Comparison of ENCODE assay signal across 28 cellular contexts in the genomic region with DNA sequence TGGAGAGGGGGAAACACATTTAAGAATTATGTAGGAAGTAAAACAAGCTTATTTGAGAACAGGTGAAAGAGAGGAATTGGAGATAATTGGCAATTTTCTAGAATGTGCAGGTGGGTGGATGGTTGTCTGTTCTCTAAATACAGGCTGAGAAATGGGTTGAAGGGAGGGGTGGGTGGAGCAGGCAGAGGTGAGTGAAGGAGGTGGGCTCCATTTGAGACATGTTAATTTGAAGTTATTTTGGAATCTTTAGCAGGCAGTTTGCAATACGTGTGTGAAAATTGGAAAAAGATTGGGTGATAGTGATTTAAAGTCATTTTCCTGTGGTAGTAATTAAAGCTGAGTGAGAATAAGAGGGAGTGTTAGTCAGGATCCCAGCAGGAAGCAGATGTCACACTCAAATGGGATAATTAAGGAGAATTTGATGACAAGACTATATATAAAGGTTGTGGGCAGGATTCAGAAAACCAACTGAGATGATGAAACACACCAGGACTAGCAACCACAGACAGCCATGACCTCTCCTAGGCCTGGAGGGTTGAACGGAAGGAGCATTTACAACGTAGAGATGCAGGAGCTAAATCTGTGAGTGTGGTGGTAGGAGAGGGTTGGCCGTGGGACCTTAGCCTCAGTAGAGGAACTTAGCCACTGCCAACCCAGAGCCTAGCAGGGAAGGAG. TPM values are rescaled to one million over a fixed set of nuclear protein-coding genes. Genes with fewer than 3 reads are reported as not detected.
"Had no signal": no experiment of that assay in that cellular context is flagged by ENCODE, and none has a peak within 500 bp of the region (broad histone marks: within the 10 kb centered on the region; RNA-seq: fewer than 3 reads in every experiment).

No MANE protein-coding gene starts in this region.

- H3K27me3 Mint-ChIP-seq: activated CD4-positive, alpha-beta T cell treated with anti-CD3 and anti-CD28 coated beads, Interleukin-2, amount 10 ng/mL, durations not matched to agents 7 days and 5 days; activated naive CD4-positive, alpha-beta T cell treated with anti-CD3 and anti-CD28 coated beads, Interleukin-2, amount 10 ng/mL, durations not matched to agents 7 days and 5 days; dendritic cell treated with granulocyte-macrophage colony-stimulating factor and Interleukin-4, amounts not matched to agents 40 ng/mL and 50 ng/mL, for 4 days; naive B cell had no signal

- DNase-seq: activated CD4-positive, alpha-beta T cell treated with anti-CD3 and anti-CD28 coated beads, Interleukin-2, amount 10 ng/mL, durations not matched to agents 7 days and 5 days; activated CD4-positive, CD25-positive, alpha-beta regulatory T cell treated with anti-CD3 and anti-CD28 coated beads, Interleukin-2, amount 50 U/mL, for 72 hours; activated CD8-positive, alpha-beta memory T cell treated with anti-CD3 and anti-CD28 coated beads, Interleukin-2, amount 10 ng/mL, durations not matched to agents 7 days and 5 days; activated CD8-positive, alpha-beta T cell treated with anti-CD3 and anti-CD28 coated beads for 36 hours; activated effector memory CD4-positive, alpha-beta T cell treated with anti-CD3 and anti-CD28 coated beads, Interleukin-2, amount 50 U/mL, for 16 hours; activated naive CD4-positive, alpha-beta T cell treated with anti-CD3 and anti-CD28 coated beads, Interleukin-2, amount 10 ng/mL, durations not matched to agents 7 days and 5 days; activated naive CD8-positive, alpha-beta T cell treated with anti-CD3 and anti-CD28 coated beads, Interleukin-2, amount 50 U/mL, for 24 hours; activated T-cell treated with anti-CD3 and anti-CD28 coated beads for 4 hours; anterior cingulate cortex; effector CD8-positive, alpha-beta T cell; foreskin keratinocyte; kidney; lower lobe of right lung; mesendoderm; mucosa of descending colon; naive B cell; right lobe of liver; stimulated activated CD4-positive, alpha-beta T cell treated with anti-CD3 and anti-CD28 coated beads, Interleukin-1b, Interleukin-23, amount 100 ng/mL, for 48 hours; substantia nigra; thyroid gland; upper lobe of right lung had no signal

- H3K79me2 ChIP-seq: parathyroid adenoma had no signal

- H3K4me1 Mint-ChIP-seq: activated CD4-positive, alpha-beta T cell treated with anti-CD3 and anti-CD28 coated beads, Interleukin-2, amount 10 ng/mL, durations not matched to agents 7 days and 5 days; activated CD8-positive, alpha-beta memory T cell treated with anti-CD3 and anti-CD28 coated beads, Interleukin-2, amount 10 ng/mL, durations not matched to agents 7 days and 5 days; activated naive CD4-positive, alpha-beta T cell treated with anti-CD3 and anti-CD28 coated beads, Interleukin-2, amount 10 ng/mL, durations not matched to agents 7 days and 5 days; activated naive CD8-positive, alpha-beta T cell treated with anti-CD3 and anti-CD28 coated beads, Interleukin-2, amount 50 U/mL, for 24 hours; brain; naive B cell had no signal

- H2AFZ ChIP-seq: parathyroid adenoma had no signal

- H3K9me3 ChIP-seq: lower lobe of right lung, mucosa of descending colon, right lobe of liver, thyroid gland, upper lobe of right lung had no signal

- H3K4me3 ChIP-seq: lower lobe of right lung, mucosa of descending colon, right lobe of liver, skin epidermis, thyroid gland, upper lobe of right lung had no signal

- H3K4me3 Mint-ChIP-seq: activated CD4-positive, alpha-beta T cell treated with anti-CD3 and anti-CD28 coated beads, Interleukin-2, amount 10 ng/mL, durations not matched to agents 7 days and 5 days; activated CD8-positive, alpha-beta memory T cell treated with anti-CD3 and anti-CD28 coated beads, Interleukin-2, amount 10 ng/mL, durations not matched to agents 7 days and 5 days; activated CD8-positive, alpha-beta T cell treated with anti-CD3 and anti-CD28 coated beads for 36 hours; activated naive CD4-positive, alpha-beta T cell treated with anti-CD3 and anti-CD28 coated beads, Interleukin-2, amount 10 ng/mL, durations not matched to agents 7 days and 5 days; activated naive CD8-positive, alpha-beta T cell treated with anti-CD3 and anti-CD28 coated beads, Interleukin-2, amount 50 U/mL, for 24 hours; brain; dendritic cell treated with granulocyte-macrophage colony-stimulating factor and Interleukin-4, amounts not matched to agents 40 ng/mL and 50 ng/mL, for 4 days; naive B cell; stimulated activated naive CD8-positive, alpha-beta T cell treated with anti-CD3 and anti-CD28 coated beads, Interleukin-15, Interleukin-2, amounts not matched to agents 100 ng/mL and 50 ng/mL, for 24 hours had no signal

- ATAC-seq: activated CD8-positive, alpha-beta memory T cell treated with anti-CD3 and anti-CD28 coated beads, Interleukin-2, amount 10 ng/mL, durations not matched to agents 7 days and 5 days; activated CD8-positive, alpha-beta T cell treated with anti-CD3 and anti-CD28 coated beads for 36 hours; activated naive CD8-positive, alpha-beta T cell treated with anti-CD3 and anti-CD28 coated beads, Interleukin-2, amount 50 U/mL, for 24 hours; foreskin keratinocyte; left lobe of liver; lower lobe of right lung; upper lobe of right lung had no signal

- FAIRE-seq: kidney had no signal

- H3K27me3 ChIP-seq: foreskin keratinocyte, right lobe of liver, thyroid gland, upper lobe of right lung had no signal

- H3K36me3 ChIP-seq: lower lobe of right lung, right lobe of liver, thyroid gland, upper lobe of right lung had no signal

- H3K9ac ChIP-seq: parathyroid adenoma had no signal

- H3K9me3 Mint-ChIP-seq: activated CD4-positive, alpha-beta T cell treated with anti-CD3 and anti-CD28 coated beads, Interleukin-2, amount 10 ng/mL, durations not matched to agents 7 days and 5 days; activated CD8-positive, alpha-beta T cell treated with anti-CD3 and anti-CD28 coated beads for 36 hours; activated naive CD4-positive, alpha-beta T cell treated with anti-CD3 and anti-CD28 coated beads, Interleukin-2, amount 10 ng/mL, durations not matched to agents 7 days and 5 days; activated naive CD8-positive, alpha-beta T cell treated with anti-CD3 and anti-CD28 coated beads, Interleukin-2, amount 50 U/mL, for 24 hours; dendritic cell treated with granulocyte-macrophage colony-stimulating factor and Interleukin-4, amounts not matched to agents 40 ng/mL and 50 ng/mL, for 4 days; stimulated activated naive CD8-positive, alpha-beta T cell treated with anti-CD3 and anti-CD28 coated beads, Interleukin-15, Interleukin-2, amounts not matched to agents 100 ng/mL and 50 ng/mL, for 24 hours had no signal

- H3K27ac ChIP-seq: foreskin keratinocyte, lower lobe of right lung, parathyroid adenoma, right lobe of liver, skin epidermis, thyroid gland, upper lobe of right lung, VCaP had no signal

- H3K27ac Mint-ChIP-seq: activated CD4-positive, alpha-beta T cell treated with anti-CD3 and anti-CD28 coated beads, Interleukin-2, amount 10 ng/mL, durations not matched to agents 7 days and 5 days; activated CD8-positive, alpha-beta memory T cell treated with anti-CD3 and anti-CD28 coated beads, Interleukin-2, amount 10 ng/mL, durations not matched to agents 7 days and 5 days; activated CD8-positive, alpha-beta T cell treated with anti-CD3 and anti-CD28 coated beads for 36 hours; activated naive CD4-positive, alpha-beta T cell treated with anti-CD3 and anti-CD28 coated beads, Interleukin-2, amount 10 ng/mL, durations not matched to agents 7 days and 5 days; activated naive CD8-positive, alpha-beta T cell treated with anti-CD3 and anti-CD28 coated beads, Interleukin-2, amount 50 U/mL, for 24 hours; brain; dendritic cell treated with granulocyte-macrophage colony-stimulating factor and Interleukin-4, amounts not matched to agents 40 ng/mL and 50 ng/mL, for 4 days; naive B cell; stimulated activated naive CD8-positive, alpha-beta T cell treated with anti-CD3 and anti-CD28 coated beads, Interleukin-15, Interleukin-2, amounts not matched to agents 100 ng/mL and 50 ng/mL, for 24 hours had no signal

- H3K36me3 Mint-ChIP-seq: activated CD8-positive, alpha-beta memory T cell treated with anti-CD3 and anti-CD28 coated beads, Interleukin-2, amount 10 ng/mL, durations not matched to agents 7 days and 5 days; activated naive CD4-positive, alpha-beta T cell treated with anti-CD3 and anti-CD28 coated beads, Interleukin-2, amount 10 ng/mL, durations not matched to agents 7 days and 5 days; brain; naive B cell had no signal

- H3K4me1 ChIP-seq: foreskin keratinocyte, lower lobe of right lung, parathyroid adenoma, right lobe of liver, thyroid gland, upper lobe of right lung had no signal

RNA-seq across cellular contexts. Expression of gene CHRM3, which starts 40.6 kb away (rescaled TPM):
- total RNA-seq: activated CD8-positive, alpha-beta memory T cell treated with anti-CD3 and anti-CD28 coated beads, Interleukin-2, amount 10 ng/mL, durations not matched to agents 7 days and 5 days; foreskin keratinocyte had no signal
